26 cellular contexts compared by ENCODE assay signal in the genomic region with DNA sequence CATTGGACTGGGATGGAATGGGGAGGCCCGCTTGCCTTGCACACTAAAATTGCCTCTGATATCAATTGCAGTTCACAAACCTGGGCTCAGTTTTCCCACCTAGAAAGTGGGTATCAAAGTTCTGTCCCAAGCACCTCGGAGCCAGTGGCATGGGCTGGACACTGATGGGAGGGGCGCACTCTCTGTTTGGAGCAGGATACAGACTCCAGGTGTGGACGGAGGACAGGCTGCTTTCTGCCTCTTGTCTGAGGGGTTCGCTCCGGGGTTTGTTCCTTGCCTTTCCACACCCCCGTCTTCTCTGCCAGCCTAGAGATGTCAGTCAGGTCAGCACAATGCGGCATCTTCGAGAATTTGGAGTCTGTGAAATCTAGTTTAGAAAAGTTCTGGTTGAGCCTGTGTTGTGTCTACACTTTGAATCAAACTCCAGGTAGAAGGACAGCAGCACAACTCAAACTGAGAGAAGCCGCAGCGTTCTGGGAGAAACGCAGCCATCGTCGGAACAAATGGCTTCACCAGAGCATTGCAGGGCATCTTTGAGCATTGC.
"Had no signal": no experiment of that assay in that cellular context is flagged by ENCODE, and none has a peak within 500 bp of the region (broad histone marks: within the 10 kb centered on the region; RNA-seq: fewer than 3 reads in every experiment).

No MANE protein-coding gene starts in this region.

- H3K27me3 ChIP-seq: foreskin keratinocyte had no signal

- H3K27ac ChIP-seq: brain microvascular endothelial cell, esophagus muscularis mucosa, foreskin keratinocyte, gastrocnemius medialis, heart left ventricle had no signal

- H3K9me3 ChIP-seq: gastrocnemius medialis had no signal

- H3K4me3 ChIP-seq: esophagus muscularis mucosa, gastrocnemius medialis, heart left ventricle had no signal

- H3K36me3 ChIP-seq: brain microvascular endothelial cell, esophagus muscularis mucosa, gastrocnemius medialis, heart left ventricle had no signal

- H3K4me1 ChIP-seq: foreskin keratinocyte, gastrocnemius medialis, heart left ventricle had no signal

- DNase-seq: activated CD4-positive, alpha-beta T cell treated with anti-CD3 and anti-CD28 coated beads for 36 hours; activated CD4-positive, alpha-beta T cell treated with anti-CD3 and anti-CD28 coated beads, Interleukin-2, amount 10 ng/mL, durations not matched to agents 24 days and 14 days; activated CD4-positive, CD25-positive, alpha-beta regulatory T cell; activated CD4-positive, CD25-positive, alpha-beta regulatory T cell treated with anti-CD3 and anti-CD28 coated beads, Interleukin-2, amount 50 U/mL, for 72 hours; activated CD8-positive, alpha-beta memory T cell treated with anti-CD3 and anti-CD28 coated beads, Interleukin-2, amount 10 ng/mL, durations not matched to agents 7 days and 5 days; activated CD8-positive, alpha-beta memory T cell treated with anti-CD3 and anti-CD28 coated beads, Interleukin-2, amount 50 U/mL, for 48 hours; activated CD8-positive, alpha-beta T cell treated with anti-CD3 and anti-CD28 coated beads for 36 hours; activated gamma-delta T cell; activated naive CD4-positive, alpha-beta T cell treated with anti-CD3 and anti-CD28 coated beads, Interleukin-2, amount 50 U/mL, for 16 hours; activated naive CD4-positive, alpha-beta T cell treated with Interleukin-2 at 50 U/mL for 16 hours; activated T-cell treated with anti-CD3 and anti-CD28 coated beads for 4 hours; activated T-cell treated with anti-CD3 and anti-CD28 coated beads, Interleukin-2, amount 50 U/mL, for 24 hours; activated T-cell treated with anti-CD3 and anti-CD28 coated beads, Interleukin-2, amount 50 U/mL, for 72 hours; amniotic stem cell; anterior cingulate cortex; brain microvascular endothelial cell; effector memory CD4-positive, alpha-beta T cell; erythroblast; foreskin keratinocyte; gastrocnemius medialis; glutamatergic neuron; heart left ventricle; T-helper 1 cell; T-helper 17 cell; T1000 had no signal
